ENCODE assay signal across 1 cellular context in genomic region chr14:102545461-102546265, GRCh38.
A peak's percentile ranks its signal among the peaks of the same experiment; 100 is the strongest.
TF ChIP-seq lines count a peak whose summit lies in the region.

No MANE protein-coding gene starts in this region.

TF ChIP-seq in H1, 55 proteins besides CTCF, POLR2A, EP300 and RAD21 (continued from another document):
- TF ChIP-seq HDAC6 (IDR thresholded peaks at IDR 0.05; ENCODE audit: low read depth, low read length) (no peak), SP1 (IDR thresholded peaks at IDR 0.05; ENCODE audit: low read depth, low read length) (peak; percentile 61), HDAC2 (IDR thresholded peaks at IDR 0.05; ENCODE audit: borderline replicate concordance in 1 of 2, low read depth in 2 of 2, low read length in 2 of 2) (peak in 1 of 2 experiments; percentile 59; a peak in 1 of 4 replicates), CEBPB (IDR thresholded peaks at IDR 0.05; ENCODE audit: low read depth, low read length) (peak; percentile 75), CHD1 (IDR thresholded peaks at IDR 0.05; ENCODE audit: low read depth, low read length) (no peak), ZNF274 (IDR thresholded peaks at IDR 0.05; ENCODE audit: borderline replicate concordance, extremely low read depth, low read length) (no peak), TBP (IDR thresholded peaks at IDR 0.05; ENCODE audit: low read depth, low read length) (peak; percentile 21; the same call in 1 of the 2 replicates), BCL11A (IDR thresholded peaks at IDR 0.05; ENCODE audit: low read depth in 2 of 2, low read length in 2 of 2) (no peak), EZH2 (IDR thresholded peaks at IDR 0.05; ENCODE audit: low read depth, low read length, severe bottlenecking) (peak; percentile 14), EGR1 (IDR thresholded peaks at IDR 0.05; ENCODE audit: borderline replicate concordance, low read depth, low read length) (no peak), CBX5 (IDR thresholded peaks at IDR 0.05; ENCODE audit: low read depth, low read length) (no peak), CREB1 (IDR thresholded peaks at IDR 0.05) (no peak), SAP30 (IDR thresholded peaks at IDR 0.05; ENCODE audit: insufficient read depth, insufficient replicate concordance, low read length) (no peak), TCF12 (IDR thresholded peaks at IDR 0.05; ENCODE audit: low read depth, low read length) (peak; percentile 63; the same call in 1 of the 2 replicates), SIX5 (IDR thresholded peaks at IDR 0.05; ENCODE audit: low read depth, low read length) (no peak), KDM5A (IDR thresholded peaks at IDR 0.05; ENCODE audit: low read length) (no peak), POLR2AphosphoS5 (IDR thresholded peaks at IDR 0.05; ENCODE audit: low read depth, low read length) (no peak; the same call in 1 of the 2 replicates), SP2 (IDR thresholded peaks at IDR 0.05; ENCODE audit: low read length) (no peak), RBBP5 (IDR thresholded peaks at IDR 0.05; ENCODE audit: borderline replicate concordance, low read depth, low read length) (peak; percentile 96; the same call in 1 of the 2 replicates), SIN3A (conservative IDR thresholded peaks at IDR 0.05 in 1 of 2, IDR thresholded peaks at IDR 0.05 in 1 of 2; ENCODE audit: low read depth in 1 of 2, low read length in 2 of 2) (no peak; a peak in 1 of 4 replicates), FOSL1 (IDR thresholded peaks at IDR 0.05; ENCODE audit: insufficient read depth, low read depth, low read length) (no peak), BRCA1 (IDR thresholded peaks at IDR 0.05; ENCODE audit: low read depth, low read length) (no peak), RFX5 (IDR thresholded peaks at IDR 0.05; ENCODE audit: borderline replicate concordance, low read depth, low read length) (no peak), GABPA (IDR thresholded peaks at IDR 0.05; ENCODE audit: borderline replicate concordance, insufficient read depth, low read length) (no peak), MAX (IDR thresholded peaks at IDR 0.05) (peak; percentile 65), POU5F1 (IDR thresholded peaks at IDR 0.05; ENCODE audit: low read depth, low read length) (no peak), TEAD4 (IDR thresholded peaks at IDR 0.05; ENCODE audit: low read depth, low read length) (peak; percentile 62; the same call in 1 of the 2 replicates), ATF3 (IDR thresholded peaks at IDR 0.05; ENCODE audit: insufficient read depth, low read depth, low read length) (no peak), NANOG (IDR thresholded peaks at IDR 0.05; ENCODE audit: insufficient read depth, low read depth, low read length, poor library complexity, severe bottlenecking) (no peak), JUND (IDR thresholded peaks at IDR 0.05; ENCODE audit: low read length) (no peak)
